ENCODE assay signal across 16 cellular contexts in the genomic region with DNA sequence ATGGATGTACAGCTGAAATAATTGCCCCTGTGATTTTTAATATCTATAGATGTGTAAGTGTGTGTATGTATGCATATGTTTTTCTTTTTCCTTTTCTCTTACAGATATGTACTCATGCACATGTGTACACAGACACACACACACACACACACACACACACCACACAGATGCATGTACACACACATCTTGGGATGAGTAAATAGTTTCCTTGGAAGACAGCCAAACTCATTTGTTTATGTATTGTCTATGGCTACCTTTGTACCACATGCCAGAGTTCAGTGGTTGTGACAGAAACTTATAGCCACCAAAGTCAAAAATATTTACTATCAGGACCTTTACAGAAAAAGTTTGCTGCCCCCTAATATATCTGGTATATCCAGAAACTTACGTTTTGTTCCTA.
DNase-seq lines count a peak whose midpoint lies in the region; ATAC-seq and TF ChIP-seq lines count a peak whose summit lies in the region.
"Had no signal": no experiment of that assay in that cellular context is flagged by ENCODE, and none has a peak within 500 bp of the region (broad histone marks: within the 10 kb centered on the region; RNA-seq: fewer than 3 reads in every experiment).

No MANE protein-coding gene starts in this region.

- no peaks in the 10 kb centered on the region for H3K27me3 ChIP-seq in PC-3 (ENCODE audit: low read length)
- H3K27me3 ChIP-seq: heart right ventricle, SJCRH30 had no signal

- POLR2A ChIA-PET in PC-3 (lab: Charles Lee; ENCODE audit: unreplicated experiment): no interaction called here

- no peak overlapping the region for H3K9ac ChIP-seq in PC-3 (ENCODE audit: low read length)

- no peaks in the 10 kb centered on the region for H3K9me3 Mint-ChIP-seq in activated T-helper 1 cell treated with anti-CD3 and anti-CD28 coated beads, Interleukin-12 subunit alpha, Interleukin-12 subunit beta, Interleukin-2, Interleukin-4 antibody, amounts not matched to agents 30 ng/mL and 10 ng/mL and 1 ng/mL, durations not matched to agents 14 hours and 24 hours and 36 hours
- H3K9me3 Mint-ChIP-seq: neural crest cell had no signal

- no peak overlapping the region for H3K4me3 ChIP-seq in PC-3 (ENCODE audit: low read length)
- H3K4me3 ChIP-seq: heart right ventricle, SJCRH30, skin epidermis had no signal

- H3K4me1 ChIP-seq in PC-3 (ENCODE audit: insufficient read depth, low read length): 0 out of 2 replicates have a peak, but pooled peaks cover 3% of the 10 kb centered on the region
- H3K4me1 ChIP-seq: heart right ventricle, SJCRH30 had no signal

- no peaks in the 10 kb centered on the region for H3K4me1 Mint-ChIP-seq in activated T-helper 1 cell treated with anti-CD3 and anti-CD28 coated beads, Interleukin-12 subunit alpha, Interleukin-12 subunit beta, Interleukin-2, Interleukin-4 antibody, amounts not matched to agents 30 ng/mL and 10 ng/mL and 1 ng/mL, durations not matched to agents 14 hours and 24 hours and 36 hours (ENCODE audit: low read depth)
- H3K4me1 Mint-ChIP-seq: CD8-positive, alpha-beta memory T cell had no signal

- no TSS peak for BruUV-seq in PC-3 (replicated peaks; lab: Mats Ljungman, UMichigan)

- no peak overlapping the region for H3K4me3 Mint-ChIP-seq in activated T-helper 1 cell treated with anti-CD3 and anti-CD28 coated beads, Interleukin-12 subunit alpha, Interleukin-12 subunit beta, Interleukin-2, Interleukin-4 antibody, amounts not matched to agents 30 ng/mL and 10 ng/mL and 1 ng/mL, durations not matched to agents 14 hours and 24 hours and 36 hours
- H3K4me3 Mint-ChIP-seq: CD8-positive, alpha-beta memory T cell; neural crest cell had no signal

- DNase-seq in GM04504 (ENCODE audit: low read depth) (peak; percentile 1), HT1080 (ENCODE audit: low read depth) (peak; percentile 19), PC-3 (peak; percentile 64), kidney tubule cell (ENCODE audit: low spot score) (peak; percentile 43), AG08396 (ENCODE audit: low spot score) (no peak)
- DNase-seq in activated T-helper 1 cell treated with anti-CD3 and anti-CD28 coated beads, Interleukin-12 subunit alpha, Interleukin-12 subunit beta, Interleukin-2, Interleukin-4 antibody, amounts not matched to agents 30 ng/mL and 10 ng/mL and 1 ng/mL, durations not matched to agents 14 hours and 24 hours and 36 hours (ENCODE audit: low spot score): no peak
- DNase-seq: activated CD8-positive, alpha-beta memory T cell treated with anti-CD3 and anti-CD28 coated beads, Interleukin-2, amount 50 U/mL, for 48 hours; amniotic stem cell; CD8-positive, alpha-beta memory T cell; effector memory CD4-positive, alpha-beta T cell; heart right ventricle had no signal

- H3K27me3 Mint-ChIP-seq in activated T-helper 1 cell treated with anti-CD3 and anti-CD28 coated beads, Interleukin-12 subunit alpha, Interleukin-12 subunit beta, Interleukin-2, Interleukin-4 antibody, amounts not matched to agents 30 ng/mL and 10 ng/mL and 1 ng/mL, durations not matched to agents 14 hours and 24 hours and 36 hours (ENCODE audit: insufficient read depth): no peaks in the 10 kb centered on the region
- H3K27me3 Mint-ChIP-seq: CD8-positive, alpha-beta memory T cell had no signal

- no peak overlapping the region for H2AFZ ChIP-seq in PC-3 (ENCODE audit: low read length)

- H3K27ac ChIP-seq in PC-3 (ENCODE audit: low read length): no peak overlapping the region
- H3K27ac ChIP-seq: heart right ventricle, SJCRH30, skin epidermis had no signal

- no peaks in the 10 kb centered on the region for H3K79me2 ChIP-seq in PC-3 (ENCODE audit: low read length)

- intact Hi-C loops in PC-3 (cut with micrococcal nuclease): no loop called here
- intact Hi-C loops in activated T-helper 1 cell treated with anti-CD3 and anti-CD28 coated beads, Interleukin-12 subunit alpha, Interleukin-12 subunit beta, Interleukin-2, Interleukin-4 antibody, amounts not matched to agents 30 ng/mL and 10 ng/mL and 1 ng/mL, durations not matched to agents 14 hours and 24 hours and 36 hours (cut with micrococcal nuclease): no loop called here

- CTCF ChIA-PET in PC-3 (lab: Charles Lee): no interaction called here

- no peaks in the 10 kb centered on the region for H4K20me1 ChIP-seq in PC-3 (ENCODE audit: low read length)

- no peaks in the 10 kb centered on the region for H3K9me2 ChIP-seq in PC-3 (replicated peaks; ENCODE audit: low read length)

- H3K4me2 ChIP-seq in PC-3 (ENCODE audit: low read length): no peak overlapping the region

- no peaks in the 10 kb centered on the region for H3F3A ChIP-seq in PC-3 (ENCODE audit: low read length, unreplicated experiment)

- H3K27ac Mint-ChIP-seq in activated T-helper 1 cell treated with anti-CD3 and anti-CD28 coated beads, Interleukin-12 subunit alpha, Interleukin-12 subunit beta, Interleukin-2, Interleukin-4 antibody, amounts not matched to agents 30 ng/mL and 10 ng/mL and 1 ng/mL, durations not matched to agents 14 hours and 24 hours and 36 hours: no peak overlapping the region
- H3K27ac Mint-ChIP-seq: CD8-positive, alpha-beta memory T cell had no signal

- ATAC-seq in PC-3 (peak; percentile 43; the same call in 1 of the 2 replicates), HG03565 (IDR thresholded peaks at IDR 0.05; ENCODE audit: unreplicated experiment) (no peak), HG02840 (IDR thresholded peaks at IDR 0.05; ENCODE audit: low FRiP score, unreplicated experiment) (no peak)
- ATAC-seq: heart right ventricle had no signal

- TF ChIP-seq CTCF in PC-3 (conservative IDR thresholded peaks at IDR 0.05; ENCODE audit: low read depth, low read length): no peak

- no peaks in the 10 kb centered on the region for H3K9me3 ChIP-seq in PC-3 (ENCODE audit: low read length)
- H3K9me3 ChIP-seq: heart right ventricle, SJCRH30 had no signal

- H3K36me3 Mint-ChIP-seq in activated T-helper 1 cell treated with anti-CD3 and anti-CD28 coated beads, Interleukin-12 subunit alpha, Interleukin-12 subunit beta, Interleukin-2, Interleukin-4 antibody, amounts not matched to agents 30 ng/mL and 10 ng/mL and 1 ng/mL, durations not matched to agents 14 hours and 24 hours and 36 hours (ENCODE audit: low read depth): no peaks in the 10 kb centered on the region
- H3K36me3 Mint-ChIP-seq: CD8-positive, alpha-beta memory T cell had no signal

- H3K36me3 ChIP-seq in PC-3 (ENCODE audit: low read depth, low read length): no peaks in the 10 kb centered on the region
- H3K36me3 ChIP-seq: heart right ventricle, SJCRH30 had no signal

Comparison
In these comparisons a context has a peak if more than half of its experiments do, and no peak if none do; other contexts are left out.
1. DNase-seq: peak in GM04504 (single experiment), HT1080 (single experiment), PC-3 (single experiment) and kidney tubule cell (single experiment); none in AG08396 (single experiment) and activated T-helper 1 cell treated with anti-CD3 and anti-CD28 coated beads, Interleukin-12 subunit alpha, Interleukin-12 subunit beta, Interleukin-2, Interleukin-4 antibody, amounts not matched to agents 30 ng/mL and 10 ng/mL and 1 ng/mL, durations not matched to agents 14 hours and 24 hours and 36 hours (single experiment).